18 cellular contexts compared by ENCODE assay signal in genomic region chr1:231266811-231267322, GRCh38. TPM values are rescaled to one million over a fixed set of nuclear protein-coding genes. Genes with fewer than 3 reads are reported as not detected.
DNase-seq lines count a peak whose midpoint lies in the region; ATAC-seq and TF ChIP-seq lines count a peak whose summit lies in the region.
"Had no signal": no experiment of that assay in that cellular context is flagged by ENCODE, and none has a peak within 500 bp of the region (broad histone marks: within the 10 kb centered on the region; RNA-seq: fewer than 3 reads in every experiment).

No MANE protein-coding gene starts in this region.

- no peaks in the 10 kb centered on the region for H3K27me3 Mint-ChIP-seq in activated T-cell treated with anti-CD3 and anti-CD28 coated beads, Interleukin-2, amount 50 U/mL, for 72 hours (ENCODE audit: low read depth)
- no peaks in the 10 kb centered on the region for H3K27me3 Mint-ChIP-seq in activated CD4-positive, alpha-beta memory T cell treated with anti-CD3 and anti-CD28 coated beads, Interleukin-2, amount 10 ng/mL, durations not matched to agents 7 days and 5 days

- TF ChIP-seq POLR2A in thyroid gland (IDR thresholded peaks at IDR 0.05) = no peak

- H3K4me3 Mint-ChIP-seq in activated T-cell treated with anti-CD3 and anti-CD28 coated beads, Interleukin-2, amount 50 U/mL, for 72 hours = no peak overlapping the region
- H3K4me3 Mint-ChIP-seq in activated CD4-positive, alpha-beta memory T cell treated with anti-CD3 and anti-CD28 coated beads, Interleukin-2, amount 10 ng/mL, durations not matched to agents 7 days and 5 days = no peak overlapping the region
- H3K4me3 Mint-ChIP-seq: CD8-positive, alpha-beta T cell had no signal

- intact Hi-C loops in thyroid gland (cut with DNase I) = no loop called here

- 55 to 62% methylated on average over 1 of the region's 1 CpG for WGBS in thyroid gland, 2 donors

- POLR2A ChIA-PET in activated CD4-positive, alpha-beta memory T cell treated with anti-CD3 and anti-CD28 coated beads, Interleukin-2, amount 10 ng/mL, durations not matched to agents 7 days and 5 days (lab: Charles Lee) = interaction anchor here (1.4 kb wide), 1 partner anchor 25 kb away, joined by 3 read pairs; the partner anchor contains the start of gene GNPAT

- CTCF ChIA-PET in activated CD4-positive, alpha-beta memory T cell treated with anti-CD3 and anti-CD28 coated beads, Interleukin-2, amount 10 ng/mL, durations not matched to agents 7 days and 5 days (lab: Charles Lee) = interaction anchor here (1.3 to 1.5 kb wide), 2 partner anchors 11 to 13 kb away, joined by 4 read pairs; no protein-coding TSS in a partner anchor

- ATAC-seq in activated T-cell treated with anti-CD3 and anti-CD28 coated beads, Interleukin-2, amount 50 U/mL, for 72 hours (replicated peaks in 1 of 2) = no peak
- ATAC-seq in GM18511 (IDR thresholded peaks at IDR 0.05; ENCODE audit: unreplicated experiment) = no peak
- ATAC-seq: CD8-positive, alpha-beta T cell had no signal

- TF ChIP-seq CTCF in fibroblast of mammary gland (conservative IDR thresholded peaks at IDR 0.05; ENCODE audit: control insufficient read depth, insufficient read depth, low read depth, low read length) = no peak
- no peak for TF ChIP-seq CTCF in thyroid gland (IDR thresholded peaks at IDR 0.05)

- H3K27ac Mint-ChIP-seq in activated T-cell treated with anti-CD3 and anti-CD28 coated beads, Interleukin-2, amount 50 U/mL, for 72 hours = peak overlapping the region; percentile 18
- no peak overlapping the region for H3K27ac Mint-ChIP-seq in activated CD4-positive, alpha-beta memory T cell treated with anti-CD3 and anti-CD28 coated beads, Interleukin-2, amount 10 ng/mL, durations not matched to agents 7 days and 5 days
- H3K27ac Mint-ChIP-seq: CD8-positive, alpha-beta T cell had no signal

- no peaks in the 10 kb centered on the region for H3K9me3 ChIP-seq in thyroid gland
- H3K9me3 ChIP-seq: SJCRH30 had no signal

- no peaks in the 10 kb centered on the region for H3K27me3 ChIP-seq in thyroid gland
- H3K27me3 ChIP-seq: SJCRH30 had no signal

- H3K27ac ChIP-seq in thyroid gland = no peak overlapping the region
- H3K27ac ChIP-seq: SJCRH30 had no signal

- H3K36me3 Mint-ChIP-seq in activated T-cell treated with anti-CD3 and anti-CD28 coated beads, Interleukin-2, amount 50 U/mL, for 72 hours (ENCODE audit: insufficient read depth in 2 of 2) = peaks cover 9 to 20% of the 10 kb centered on the region in 2 donors
- H3K36me3 Mint-ChIP-seq in activated CD4-positive, alpha-beta memory T cell treated with anti-CD3 and anti-CD28 coated beads, Interleukin-2, amount 10 ng/mL, durations not matched to agents 7 days and 5 days (ENCODE audit: low read depth) = peaks cover 79% of the 10 kb centered on the region

- peaks cover 7% of the 10 kb centered on the region for H3K4me1 Mint-ChIP-seq in activated T-cell treated with anti-CD3 and anti-CD28 coated beads, Interleukin-2, amount 50 U/mL, for 72 hours (ENCODE audit: low read depth)
- peaks cover 15% of the 10 kb centered on the region for H3K4me1 Mint-ChIP-seq in activated CD4-positive, alpha-beta memory T cell treated with anti-CD3 and anti-CD28 coated beads, Interleukin-2, amount 10 ng/mL, durations not matched to agents 7 days and 5 days

- H3K4me3 ChIP-seq in fibroblast of mammary gland (ENCODE audit: control insufficient read depth, low read depth, low read length) (no peak overlapping the region), thyroid gland (replicated peaks in 1 of 3) (no peak overlapping the region)
- H3K4me3 ChIP-seq: SJCRH30 had no signal

- no peaks in the 10 kb centered on the region for H3K9me3 Mint-ChIP-seq in activated T-cell treated with anti-CD3 and anti-CD28 coated beads, Interleukin-2, amount 50 U/mL, for 72 hours
- H3K9me3 Mint-ChIP-seq in activated CD4-positive, alpha-beta memory T cell treated with anti-CD3 and anti-CD28 coated beads, Interleukin-2, amount 10 ng/mL, durations not matched to agents 7 days and 5 days = no peaks in the 10 kb centered on the region
- H3K9me3 Mint-ChIP-seq: CD8-positive, alpha-beta T cell had no signal

- H3K36me3 ChIP-seq in thyroid gland = peaks cover 29 to 41% of the 10 kb centered on the region in 2 donors

- no peak for DNase-seq in activated T-cell treated with anti-CD3 and anti-CD28 coated beads, Interleukin-2, amount 50 U/mL, for 72 hours
- DNase-seq in activated T-cell treated with anti-CD3 and anti-CD28 coated beads, Interleukin-2, amount 50 U/mL, for 1 hour = no peak
- peak; percentile 24 for DNase-seq in fibroblast of mammary gland (ENCODE audit: low read depth)
- peak; percentile 4 for DNase-seq in non-pigmented ciliary epithelial cell (ENCODE audit: low read depth)
- no peak for DNase-seq in activated CD4-positive, alpha-beta memory T cell treated with anti-CD3 and anti-CD28 coated beads, Interleukin-2, amount 10 ng/mL, durations not matched to agents 7 days and 5 days
- DNase-seq in thyroid gland = no peak
- DNase-seq: 8988T; C1 segment of cervical spinal cord; CD8-positive, alpha-beta T cell; Kasumi-1; NCI-H1417; NCI-H1694 treated with DMSO at 0.1 percent for 48 hours; NCI-H2081 treated with DMSO at 0.1 percent for 48 hours; NCI-H2171 treated with DMSO at 0.1 percent for 48 hours; NCI-H526; OCI-M1; SJCRH30 had no signal

- H3K4me1 ChIP-seq in thyroid gland = no peaks in the 10 kb centered on the region
- H3K4me1 ChIP-seq: SJCRH30 had no signal

RNA-seq across cellular contexts. Expression of gene GNPAT, which starts 25.9 kb away (rescaled TPM):
- total RNA-seq in activated T-cell treated with anti-CD3 and anti-CD28 coated beads, Interleukin-2, amount 50 U/mL, for 72 hours = 10 to 100 TPM; 55.0 to 60.1 TPM
- 10 to 100 TPM; 44.6 to 45.2 TPM for total RNA-seq in activated CD4-positive, alpha-beta memory T cell treated with anti-CD3 and anti-CD28 coated beads, Interleukin-2, amount 10 ng/mL, durations not matched to agents 7 days and 5 days
- 10 to 100 TPM; 33.9 to 41.9 (median 38.8) TPM for total RNA-seq in thyroid gland

Comparison
In these comparisons a context has a peak if more than half of its experiments do, and no peak if none do; other contexts are left out.
1. DNase-seq: peak in fibroblast of mammary gland (single experiment) and non-pigmented ciliary epithelial cell (single experiment); none in activated T-cell treated with anti-CD3 and anti-CD28 coated beads, Interleukin-2, amount 50 U/mL, for 72 hours (0 of 2), activated T-cell treated with anti-CD3 and anti-CD28 coated beads, Interleukin-2, amount 50 U/mL, for 1 hour (single experiment), activated CD4-positive, alpha-beta memory T cell treated with anti-CD3 and anti-CD28 coated beads, Interleukin-2, amount 10 ng/mL, durations not matched to agents 7 days and 5 days (single experiment) and thyroid gland (0 of 2).